Comparison of ENCODE assay signal across 1 cellular context in the genomic region with DNA sequence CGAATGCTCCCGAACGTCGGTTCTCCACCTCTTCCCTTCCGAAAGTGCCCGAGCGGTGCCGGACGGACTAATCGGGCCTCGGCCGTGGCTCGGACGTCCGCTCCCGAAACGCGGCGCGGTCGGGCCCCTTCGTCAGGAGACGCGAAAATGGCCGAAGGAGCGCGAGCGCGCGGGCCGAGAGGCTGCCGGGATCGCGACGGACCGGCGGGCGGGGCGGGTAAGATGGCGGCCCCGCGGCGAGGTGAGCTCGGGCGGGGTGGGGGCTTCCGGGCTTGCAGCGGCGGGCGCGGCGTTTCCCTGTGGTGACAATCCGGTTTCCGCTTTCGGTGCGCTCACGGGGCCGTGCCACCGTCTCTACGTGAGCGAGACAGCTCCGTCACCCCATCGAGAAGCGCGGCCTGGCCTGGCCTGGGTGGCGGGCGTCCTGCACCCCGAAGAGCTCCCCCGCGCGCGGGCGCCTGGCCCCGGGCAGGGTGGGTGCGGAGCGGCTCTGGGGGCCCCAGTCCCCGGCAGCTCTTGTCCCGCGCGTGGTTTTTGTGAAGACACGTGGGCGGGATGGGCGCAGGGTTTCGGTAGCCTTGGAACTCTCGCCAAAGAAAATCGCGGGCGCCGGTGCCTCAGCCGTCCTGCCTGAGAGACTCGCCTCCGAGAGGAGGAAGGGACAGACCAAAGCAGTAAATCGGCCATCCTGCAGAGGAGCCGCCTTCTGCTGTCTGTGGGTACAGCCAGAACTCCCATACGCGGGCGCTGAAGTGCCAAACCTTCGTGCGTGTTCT.
TF ChIP-seq lines count a peak whose summit lies in the region.

Gene TMEM80 (plus strand): TSS at position 211 of the 776 bp plus-strand sequence. CDS start 12 bp downstream, at position 223.

TF ChIP-seq in A549, 52 proteins besides CTCF, POLR2A, EP300 and RAD21 (continued from another document):
- TF ChIP-seq PBX3 (IDR thresholded peaks at IDR 0.05) = peak; percentile 17
- TF ChIP-seq, protein P1, sequence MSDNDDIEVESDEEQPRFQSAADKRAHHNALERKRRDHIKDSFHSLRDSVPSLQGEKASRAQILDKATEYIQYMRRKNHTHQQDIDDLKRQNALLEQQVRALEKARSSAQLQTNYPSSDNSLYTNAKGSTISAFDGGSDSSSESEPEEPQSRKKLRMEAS (IDR thresholded peaks at IDR 0.05) = peak; percentile 31
